10 cellular contexts compared by ENCODE assay signal in genomic region chr4:3485011-3485881, GRCh38. TPM values are rescaled to one million over a fixed set of nuclear protein-coding genes. Genes with fewer than 3 reads are reported as not detected.
DNase-seq lines count a peak whose midpoint lies in the region; ATAC-seq, FAIRE-seq and TF ChIP-seq lines count a peak whose summit lies in the region.
"Had no signal": no experiment of that assay in that cellular context is flagged by ENCODE, and none has a peak within 500 bp of the region (broad histone marks: within the 10 kb centered on the region; RNA-seq: fewer than 3 reads in every experiment).

No MANE protein-coding gene starts in this region.

- peaks cover 35 to 77% (median 55%) of the 10 kb centered on the region in 11 experiments for H3K27me3 ChIP-seq in BLaER1 treated with 17β-estradiol and CSF1 and Interleukin-3, amounts not matched to agents 10 nM and 100 nM
- peaks cover 6% of the 10 kb centered on the region for H3K27me3 ChIP-seq in astrocyte (ENCODE audit: insufficient read depth, low read length)
- H3K27me3 ChIP-seq in H7 (ENCODE audit: control insufficient read depth, insufficient read depth, low read length), result peaks cover 14% of the 10 kb centered on the region

- no peaks in the 10 kb centered on the region for H3K36me3 ChIP-seq in BLaER1 treated with 17β-estradiol and CSF1 and Interleukin-3, amounts not matched to agents 10 nM and 100 nM
- no peaks in the 10 kb centered on the region for H3K36me3 ChIP-seq in astrocyte (ENCODE audit: insufficient read depth, low read length)
- no peaks in the 10 kb centered on the region for H3K36me3 ChIP-seq in mucosa of descending colon (ENCODE audit: low read depth)
- no peaks in the 10 kb centered on the region for H3K36me3 ChIP-seq in H7 (replicated peaks; ENCODE audit: control insufficient read depth, insufficient read depth, low read length)

- H3K27me3 Mint-ChIP-seq in astrocyte (ENCODE audit: low read depth, unreplicated experiment), result peaks cover 28% of the 10 kb centered on the region

- peaks cover 32 to 88% (median 74%) of the 10 kb centered on the region in 10 experiments for H3K4me1 ChIP-seq in BLaER1 treated with 17β-estradiol and CSF1 and Interleukin-3, amounts not matched to agents 10 nM and 100 nM
- H3K4me1 ChIP-seq in astrocyte (ENCODE audit: insufficient read depth, low read length) (peaks cover 10% of the 10 kb centered on the region), mucosa of descending colon (ENCODE audit: low read depth) (peaks cover 16% of the 10 kb centered on the region)

- H3K27ac ChIP-seq in BLaER1 treated with 17β-estradiol and CSF1 and Interleukin-3, amounts not matched to agents 10 nM and 100 nM, result no peak overlapping the region
- no peak overlapping the region for H3K27ac ChIP-seq in astrocyte (ENCODE audit: low read depth, low read length)

- H3K4me1 Mint-ChIP-seq in astrocyte (ENCODE audit: low read depth, unreplicated experiment), result no peaks in the 10 kb centered on the region

- no peak for FAIRE-seq in astrocyte (lab: Jason Lieb, UNC)

- no peaks in the 10 kb centered on the region for H3K79me2 ChIP-seq in astrocyte (ENCODE audit: insufficient read depth, low read length)

- TF ChIP-seq CTCF in astrocyte (IDR thresholded peaks at IDR 0.05; ENCODE audit: insufficient read depth, low read depth, low read length) (no peak), mucosa of descending colon (IDR thresholded peaks at IDR 0.05) (no peak)

- no peak overlapping the region for H3K27ac Mint-ChIP-seq in astrocyte (ENCODE audit: unreplicated experiment)
- H3K27ac Mint-ChIP-seq: CD4-positive, CD25-positive, alpha-beta regulatory T cell had no signal

- DNase-seq in astrocyte (ENCODE audit: low read depth) (no peak), mucosa of descending colon (peak in 2 of 3 donors; percentile 52 to 79), NCI-H82 treated with DMSO at 0.1 percent for 48 hours (lab: John Stamatoyannopoulos, UW; ENCODE audit: unreplicated experiment) (no peak), H7 (no peak)
- no peak for DNase-seq in activated naive CD4-positive, alpha-beta T cell (lab: John Stamatoyannopoulos, UW)
- DNase-seq: CD4-positive, CD25-positive, alpha-beta regulatory T cell; NCI-H1105 had no signal

- peak overlapping the region in 8 of 11 experiments; percentile 13 to 52 (median 26); a peak in 7 of 22 replicates for H3K9ac ChIP-seq in BLaER1 treated with 17β-estradiol and CSF1 and Interleukin-3, amounts not matched to agents 10 nM and 100 nM
- no peak overlapping the region for H3K9ac ChIP-seq in astrocyte (ENCODE audit: low read length)

- H3K9me3 Mint-ChIP-seq in astrocyte (ENCODE audit: unreplicated experiment), result no peaks in the 10 kb centered on the region

- no peak overlapping the region for H3K4me3 Mint-ChIP-seq in astrocyte (ENCODE audit: unreplicated experiment)
- H3K4me3 Mint-ChIP-seq: CD4-positive, CD25-positive, alpha-beta regulatory T cell had no signal

- ATAC-seq in HG03175 (IDR thresholded peaks at IDR 0.05; ENCODE audit: unreplicated experiment) (peak; percentile 28), mucosa of descending colon (peak; percentile 44), SK-N-SH treated with all-trans-retinoic acid at 6 μM for 48 hours (no peak)

- H3K4me3 ChIP-seq in BLaER1 treated with 17β-estradiol and CSF1 and Interleukin-3, amounts not matched to agents 10 nM and 100 nM, result peak overlapping the region; percentile 7 to 63 (median 37); a peak in 17 of 20 replicates
- no peak overlapping the region for H3K4me3 ChIP-seq in astrocyte (ENCODE audit: insufficient read depth, low read depth, low read length)
- H3K4me3 ChIP-seq in mucosa of descending colon, result no peak overlapping the region
- no peak overlapping the region for H3K4me3 ChIP-seq in H7 (ENCODE audit: insufficient read depth, low read depth, low read length)

- no peak overlapping the region for H2AFZ ChIP-seq in astrocyte (ENCODE audit: low read depth, low read length)

- peaks cover 0 to 88% (median 48%) of the 10 kb centered on the region in 11 experiments; a peak in 16 of 22 replicates for H4K20me1 ChIP-seq in BLaER1 treated with 17β-estradiol and CSF1 and Interleukin-3, amounts not matched to agents 10 nM and 100 nM
- no peaks in the 10 kb centered on the region for H4K20me1 ChIP-seq in astrocyte (ENCODE audit: insufficient read depth, low read length)

- H3K4me2 ChIP-seq in BLaER1 treated with 17β-estradiol and CSF1 and Interleukin-3, amounts not matched to agents 10 nM and 100 nM, result peak overlapping the region; percentile 88 to 99 (median 95)
- peak overlapping the region; percentile 5 for H3K4me2 ChIP-seq in astrocyte (ENCODE audit: low read length)

- H3K9me3 ChIP-seq in BLaER1 treated with 17β-estradiol and CSF1 and Interleukin-3, amounts not matched to agents 10 nM and 100 nM (replicated peaks in 1 of 11), result no peaks in the 10 kb centered on the region
- H3K9me3 ChIP-seq in astrocyte (ENCODE audit: insufficient read depth, low read depth, low read length), result no peaks in the 10 kb centered on the region
- no peaks in the 10 kb centered on the region for H3K9me3 ChIP-seq in mucosa of descending colon

- intact Hi-C loops in mucosa of descending colon (cut with DNase I, micrococcal nuclease), result no loop called here

- H3K36me3 Mint-ChIP-seq in astrocyte (ENCODE audit: low read depth, unreplicated experiment), result no peaks in the 10 kb centered on the region
- H3K36me3 Mint-ChIP-seq: CD4-positive, CD25-positive, alpha-beta regulatory T cell had no signal

TF ChIP-seq in SK-N-SH treated with all-trans-retinoic acid at 6 μM for 48 hours, 23 proteins besides CTCF, POLR2A, EP300 and RAD21 (continues in another document):
- TF ChIP-seq GLIS3 (CRISPR knock-in tag; IDR thresholded peaks at IDR 0.05) (no peak), CSDC2 (CRISPR knock-in tag; IDR thresholded peaks at IDR 0.05) (no peak), TSHZ2 (CRISPR knock-in tag; IDR thresholded peaks at IDR 0.05) (no peak), ISL1 (CRISPR knock-in tag; IDR thresholded peaks at IDR 0.05) (no peak), PPARA (CRISPR knock-in tag; IDR thresholded peaks at IDR 0.05; ENCODE audit: borderline replicate concordance) (no peak), POU6F1 (CRISPR knock-in tag; IDR thresholded peaks at IDR 0.05; ENCODE audit: borderline replicate concordance, low read depth) (no peak), TCF4 (CRISPR knock-in tag; IDR thresholded peaks at IDR 0.05; ENCODE audit: borderline replicate concordance) (no peak), TOX (CRISPR knock-in tag; IDR thresholded peaks at IDR 0.05; ENCODE audit: borderline replicate concordance) (no peak), SNAI2 (CRISPR knock-in tag; IDR thresholded peaks at IDR 0.05) (no peak), ZNF70 (CRISPR knock-in tag; IDR thresholded peaks at IDR 0.05) (no peak), ARNTL (CRISPR knock-in tag; IDR thresholded peaks at IDR 0.05; ENCODE audit: borderline replicate concordance, low read depth) (no peak), ZFP3 (CRISPR knock-in tag; IDR thresholded peaks at IDR 0.05) (no peak)

RNA-seq across cellular contexts. Expression of gene DOK7, which starts 22.1 kb away (rescaled TPM):
- total RNA-seq in astrocyte (not detected in 2 replicates), mucosa of descending colon (under 1 TPM; 0.28 to 0.61 (median 0.39) TPM)
- 0.22 and 0.73 TPM in 2 replicates for total RNA-seq in H7 (2014; rRNA removed; shearing (Covaris generic))
- total RNA-seq: CD4-positive, CD25-positive, alpha-beta regulatory T cell had no signal

RNA-seq across cellular contexts. Expression of gene HGFAC, which starts 43.5 kb away (rescaled TPM):
- total RNA-seq in astrocyte (0.38 and 0.52 TPM in 2 replicates), mucosa of descending colon (under 1 TPM in 1 of 3 donors, not detected in 2; 0.95 TPM)
- 0.03 and 1.1 TPM in 2 replicates for total RNA-seq in H7 (2014; rRNA removed; shearing (Covaris generic))
- total RNA-seq: CD4-positive, CD25-positive, alpha-beta regulatory T cell had no signal

RNA-seq across cellular contexts. Expression of gene LRPAP1, which starts 47.0 kb away (rescaled TPM):
- 191 and 203 TPM in 2 replicates for total RNA-seq in astrocyte
- total RNA-seq in mucosa of descending colon, result 100 to 1,000 TPM; 109 to 139 (median 137) TPM
- 57.9 and 101 TPM in 2 replicates for total RNA-seq in H7 (2014; rRNA removed; shearing (Covaris generic))

Comparison
In these comparisons a context has a peak if more than half of its experiments do, and no peak if none do; other contexts are left out.
1. H3K4me3 ChIP-seq: peak in BLaER1 treated with 17β-estradiol and CSF1 and Interleukin-3, amounts not matched to agents 10 nM and 100 nM (10 of 10); none in astrocyte (single experiment), mucosa of descending colon (single experiment) and H7 (single experiment).
2. DNase-seq: peak in mucosa of descending colon (2 of 3); none in astrocyte (single experiment), NCI-H82 treated with DMSO at 0.1 percent for 48 hours (single experiment), H7 (single experiment) and activated naive CD4-positive, alpha-beta T cell (0 of 4).